In genomic region chr2:120316528-120317179, GRCh38 we compare ENCODE assay signal across 22 cellular contexts. TPM values are rescaled to one million over a fixed set of nuclear protein-coding genes. Genes with fewer than 3 reads are reported as not detected.
A peak's percentile ranks its signal among the peaks of the same experiment; 100 is the strongest.
DNase-seq lines count a peak whose midpoint lies in the region; ATAC-seq and TF ChIP-seq lines count a peak whose summit lies in the region.
"Had no signal": no experiment of that assay in that cellular context is flagged by ENCODE, and none has a peak within 500 bp of the region (broad histone marks: within the 10 kb centered on the region; RNA-seq: fewer than 3 reads in every experiment).

No MANE protein-coding gene starts in this region.

- H3K9me2 ChIP-seq in Karpas-422 (replicated peaks; ENCODE audit: insufficient read depth, low read length) = no peaks in the 10 kb centered on the region

- H3K27me3 Mint-ChIP-seq in activated CD8-positive, alpha-beta T cell treated with anti-CD3 and anti-CD28 coated beads, Interleukin-2, amount 10 ng/mL, durations not matched to agents 7 days and 5 days (ENCODE audit: low read depth) = no peaks in the 10 kb centered on the region
- no peaks in the 10 kb centered on the region for H3K27me3 Mint-ChIP-seq in activated CD8-positive, alpha-beta T cell treated with anti-CD3 and anti-CD28 coated beads for 36 hours
- peaks cover 9% of the 10 kb centered on the region for H3K27me3 Mint-ChIP-seq in glutamatergic neuron (ENCODE audit: unreplicated experiment)

- peaks cover 27% of the 10 kb centered on the region for H3K4me1 ChIP-seq in Karpas-422 (ENCODE audit: low read length)
- peaks cover 5 to 55% (median 29%) of the 10 kb centered on the region in 6 donors for H3K4me1 ChIP-seq in spleen
- H3K4me1 ChIP-seq: BE2C had no signal

- H3K27ac ChIP-seq in Karpas-422 (ENCODE audit: low read length) (no peak overlapping the region), spleen (no peak overlapping the region), coronary artery (no peak overlapping the region)
- H3K27ac ChIP-seq: HL-60, PC-9, SJCRH30 had no signal

- POLR2A ChIA-PET in activated CD8-positive, alpha-beta T cell treated with anti-CD3 and anti-CD28 coated beads, Interleukin-2, amount 10 ng/mL, durations not matched to agents 7 days and 5 days (lab: Charles Lee) = no interaction called here
- POLR2A ChIA-PET in activated CD8-positive, alpha-beta T cell treated with anti-CD3 and anti-CD28 coated beads for 36 hours (lab: Charles Lee) = no interaction called here

- no peaks in the 10 kb centered on the region for H3K9me3 Mint-ChIP-seq in activated CD8-positive, alpha-beta T cell treated with anti-CD3 and anti-CD28 coated beads, Interleukin-2, amount 10 ng/mL, durations not matched to agents 7 days and 5 days (ENCODE audit: insufficient read depth)
- no peaks in the 10 kb centered on the region for H3K9me3 Mint-ChIP-seq in activated CD8-positive, alpha-beta T cell treated with anti-CD3 and anti-CD28 coated beads for 36 hours
- peaks cover 4% of the 10 kb centered on the region for H3K9me3 Mint-ChIP-seq in glutamatergic neuron (ENCODE audit: unreplicated experiment)

- H3K27ac Mint-ChIP-seq in activated CD8-positive, alpha-beta T cell treated with anti-CD3 and anti-CD28 coated beads, Interleukin-2, amount 10 ng/mL, durations not matched to agents 7 days and 5 days = peak overlapping the region; percentile 37
- no peak overlapping the region for H3K27ac Mint-ChIP-seq in activated CD8-positive, alpha-beta T cell treated with anti-CD3 and anti-CD28 coated beads for 36 hours
- no peak overlapping the region for H3K27ac Mint-ChIP-seq in glutamatergic neuron (ENCODE audit: unreplicated experiment)

- H3K36me3 ChIP-seq in Karpas-422 (ENCODE audit: insufficient read depth, low read length) = no peaks in the 10 kb centered on the region
- H3K36me3 ChIP-seq in spleen = no peaks in the 10 kb centered on the region
- H3K36me3 ChIP-seq: BE2C, SJCRH30 had no signal

- H3K9me3 ChIP-seq in Karpas-422 (ENCODE audit: low read length) = no peaks in the 10 kb centered on the region
- H3K9me3 ChIP-seq in spleen = no peaks in the 10 kb centered on the region
- H3K9me3 ChIP-seq: BE2C, SJCRH30 had no signal

- TF ChIP-seq POLR2A in spleen (IDR thresholded peaks at IDR 0.05) = no peak

- no peak overlapping the region for H3K4me2 ChIP-seq in Karpas-422 (ENCODE audit: low read depth, low read length, poor library complexity, severe bottlenecking)
- H3K4me2 ChIP-seq: PC-9 had no signal

- H2AFZ ChIP-seq in Karpas-422 (ENCODE audit: low read length) = no peak overlapping the region
- H2AFZ ChIP-seq: PC-9 had no signal

- TF ChIP-seq CTCF in activated CD8-positive, alpha-beta T cell treated with anti-CD3 and anti-CD28 coated beads for 36 hours (IDR thresholded peaks at IDR 0.05) = no peak
- no peak for TF ChIP-seq CTCF in glutamatergic neuron (IDR thresholded peaks at IDR 0.05; ENCODE audit: partially characterized antibody, unreplicated experiment)
- no peak for TF ChIP-seq CTCF in spleen (IDR thresholded peaks at IDR 0.05 in 8 of 11, conservative IDR thresholded peaks at IDR 0.05 in 3 of 11)
- no peak for TF ChIP-seq CTCF in coronary artery (IDR thresholded peaks at IDR 0.05)

- H4K20me1 ChIP-seq in Karpas-422 (ENCODE audit: insufficient read depth, low read depth, low read length) = no peaks in the 10 kb centered on the region

- intact Hi-C loops in activated CD8-positive, alpha-beta T cell treated with anti-CD3 and anti-CD28 coated beads for 36 hours (cut with micrococcal nuclease) = loop anchor here (10.0 kb wide), 1 partner anchor 202 kb away; no protein-coding TSS in a partner anchor
- intact Hi-C loops in spleen (cut with DNase I; ENCODE audit: low total_unique reads) = loop anchor here (10.0 kb wide), 1 partner anchor 202 kb away; no protein-coding TSS in a partner anchor

- DNase-seq in activated CD8-positive, alpha-beta T cell treated with anti-CD3 and anti-CD28 coated beads, Interleukin-2, amount 10 ng/mL, durations not matched to agents 7 days and 5 days = no peak
- DNase-seq in activated CD8-positive, alpha-beta T cell treated with anti-CD3 and anti-CD28 coated beads for 36 hours = no peak
- DNase-seq in Karpas-422 (no peak), glutamatergic neuron (peak; percentile 9), spleen (peak; percentile 61), superior temporal gyrus (ENCODE audit: extremely low spot score) (no peak), coronary artery (ENCODE audit: low spot score) (no peak)
- no peak for DNase-seq in effector CD4-positive, alpha-beta T cell
- DNase-seq: BE2C; Calu3; CD4-positive, CD25-positive, alpha-beta regulatory T cell; GF-D8; HCEC 1CT; IMR-90; NCI-H1048; NCI-H1436; NCI-H2029 treated with DMSO at 0.1 percent for 48 hours; NCI-H510A treated with DMSO at 0.1 percent for 48 hours; NCI-H82; PC-9; SJCRH30 had no signal

- H3K36me3 Mint-ChIP-seq in activated CD8-positive, alpha-beta T cell treated with anti-CD3 and anti-CD28 coated beads, Interleukin-2, amount 10 ng/mL, durations not matched to agents 7 days and 5 days (ENCODE audit: low read depth) = peaks cover 2% of the 10 kb centered on the region
- no peaks in the 10 kb centered on the region for H3K36me3 Mint-ChIP-seq in activated CD8-positive, alpha-beta T cell treated with anti-CD3 and anti-CD28 coated beads for 36 hours (ENCODE audit: low read depth)
- no peaks in the 10 kb centered on the region for H3K36me3 Mint-ChIP-seq in glutamatergic neuron (ENCODE audit: unreplicated experiment)
- H3K36me3 Mint-ChIP-seq: CD4-positive, CD25-positive, alpha-beta regulatory T cell had no signal

- ATAC-seq in activated CD8-positive, alpha-beta T cell treated with anti-CD3 and anti-CD28 coated beads, Interleukin-2, amount 10 ng/mL, durations not matched to agents 7 days and 5 days = no peak
- no peak for ATAC-seq in activated CD8-positive, alpha-beta T cell treated with anti-CD3 and anti-CD28 coated beads for 36 hours

- peaks cover 45% of the 10 kb centered on the region for H3K4me1 Mint-ChIP-seq in activated CD8-positive, alpha-beta T cell treated with anti-CD3 and anti-CD28 coated beads, Interleukin-2, amount 10 ng/mL, durations not matched to agents 7 days and 5 days (ENCODE audit: low read depth)
- H3K4me1 Mint-ChIP-seq in activated CD8-positive, alpha-beta T cell treated with anti-CD3 and anti-CD28 coated beads for 36 hours (ENCODE audit: low read depth) = peaks cover 19% of the 10 kb centered on the region
- H3K4me1 Mint-ChIP-seq in glutamatergic neuron (ENCODE audit: low read depth, unreplicated experiment) = peaks cover 6% of the 10 kb centered on the region

- CTCF ChIA-PET in activated CD8-positive, alpha-beta T cell treated with anti-CD3 and anti-CD28 coated beads, Interleukin-2, amount 10 ng/mL, durations not matched to agents 7 days and 5 days (lab: Charles Lee) = interaction anchor here (0.8 to 0.9 kb wide), 2 partner anchors 89 to 142 kb away, joined by 3 to 4 read pairs; no protein-coding TSS in a partner anchor
- CTCF ChIA-PET in activated CD8-positive, alpha-beta T cell treated with anti-CD3 and anti-CD28 coated beads for 36 hours (lab: Charles Lee) = interaction anchor here (1.2 to 1.3 kb wide), 2 partner anchors 115 to 140 kb away, joined by 3 to 4 read pairs; no protein-coding TSS in a partner anchor

- H3K27me3 ChIP-seq in Karpas-422 (ENCODE audit: low read length) (no peaks in the 10 kb centered on the region), spleen (replicated peaks in 1 of 7) (peaks cover 0 to 13% (median 0%) of the 10 kb centered on the region in 7 donors)
- H3K27me3 ChIP-seq: BE2C had no signal

- no peaks in the 10 kb centered on the region for H3K79me2 ChIP-seq in Karpas-422 (ENCODE audit: low read length)

- H3K4me3 ChIP-seq in Karpas-422 (ENCODE audit: low read length) (no peak overlapping the region), spleen (no peak overlapping the region), coronary artery (no peak overlapping the region)
- H3K4me3 ChIP-seq: PC-9, SJCRH30 had no signal

- no peak overlapping the region for H3K4me3 Mint-ChIP-seq in activated CD8-positive, alpha-beta T cell treated with anti-CD3 and anti-CD28 coated beads, Interleukin-2, amount 10 ng/mL, durations not matched to agents 7 days and 5 days
- H3K4me3 Mint-ChIP-seq in activated CD8-positive, alpha-beta T cell treated with anti-CD3 and anti-CD28 coated beads for 36 hours = no peak overlapping the region
- no peak overlapping the region for H3K4me3 Mint-ChIP-seq in glutamatergic neuron (ENCODE audit: unreplicated experiment)

- H3K9ac ChIP-seq in Karpas-422 (ENCODE audit: low read length) = peak overlapping the region; percentile 35; the same call in 1 of the 2 replicates

- WGBS in spleen, 5 donors = 87 to 94% (median 92%) methylated on average over 14 to 15 of the region's 15 CpGs

RNA-seq across cellular contexts. Expression of gene INHBB, which starts 29.3 kb away (rescaled TPM):
- not detected for total RNA-seq in activated CD8-positive, alpha-beta T cell treated with anti-CD3 and anti-CD28 coated beads, Interleukin-2, amount 10 ng/mL, durations not matched to agents 7 days and 5 days
- not detected for total RNA-seq in activated CD8-positive, alpha-beta T cell treated with anti-CD3 and anti-CD28 coated beads for 36 hours
- total RNA-seq in Karpas-422 (2014; rRNA removed; shearing (Covaris generic); ENCODE audit: low replicate concordance) = not detected in 2 replicates
- 0.34 TPM for total RNA-seq in glutamatergic neuron (ENCODE audit: unreplicated experiment)
- total RNA-seq in spleen = 1 to 10 TPM in 2 of 7 donors, under 1 TPM in 5; 0.29 to 1.4 (median 0.68) TPM
- 1 to 10 TPM in 1 of 3 donors, under 1 TPM in 2; 0.26 to 1.5 (median 0.58) TPM for polyA plus RNA-seq in spleen
- total RNA-seq: Calu3; CD4-positive, CD25-positive, alpha-beta regulatory T cell; SJCRH30 had no signal
- polyA plus RNA-seq: CD4-positive, CD25-positive, alpha-beta regulatory T cell had no signal

Comparison
In these comparisons a context has a peak if more than half of its experiments do, and no peak if none do; other contexts are left out.
1. DNase-seq: peak in glutamatergic neuron (single experiment) and spleen (single experiment); none in activated CD8-positive, alpha-beta T cell treated with anti-CD3 and anti-CD28 coated beads, Interleukin-2, amount 10 ng/mL, durations not matched to agents 7 days and 5 days (single experiment), activated CD8-positive, alpha-beta T cell treated with anti-CD3 and anti-CD28 coated beads for 36 hours (single experiment), Karpas-422 (single experiment), effector CD4-positive, alpha-beta T cell (single experiment), superior temporal gyrus (single experiment) and coronary artery (single experiment).